28 cellular contexts compared by ENCODE assay signal in the genomic region with DNA sequence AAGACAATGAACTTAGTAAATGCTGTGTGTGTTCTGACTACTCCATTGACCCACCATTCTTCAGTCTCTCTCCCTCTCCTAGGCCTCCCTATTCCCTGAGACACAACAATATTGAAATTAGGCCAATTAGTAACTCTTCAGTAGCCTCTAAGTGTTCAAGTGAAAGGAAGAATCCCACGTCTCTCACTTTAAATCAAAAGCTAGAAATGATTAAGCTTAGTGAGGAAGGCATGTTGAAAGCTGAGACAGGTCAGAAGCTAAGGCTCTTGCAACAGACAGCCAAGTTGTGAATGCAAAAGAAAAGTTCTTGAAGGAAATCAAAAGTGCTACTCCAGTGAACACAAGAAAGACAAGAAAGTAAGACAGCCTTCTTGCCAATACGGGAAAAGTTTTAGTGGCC. TPM values are rescaled to one million over a fixed set of nuclear protein-coding genes. Genes with fewer than 3 reads are reported as not detected.
DNase-seq lines count a peak whose midpoint lies in the region; ATAC-seq and TF ChIP-seq lines count a peak whose summit lies in the region.
"Had no signal": no experiment of that assay in that cellular context is flagged by ENCODE, and none has a peak within 500 bp of the region (broad histone marks: within the 10 kb centered on the region; RNA-seq: fewer than 3 reads in every experiment).

No MANE protein-coding gene starts in this region.

- H3K4me3 Mint-ChIP-seq in nephron, result no peak overlapping the region
- H3K4me3 Mint-ChIP-seq: activated CD8-positive, alpha-beta T cell treated with anti-CD3 and anti-CD28 coated beads for 36 hours; activated naive CD4-positive, alpha-beta T cell treated with anti-CD3 and anti-CD28 coated beads, Interleukin-2, amount 50 U/mL, for 24 hours; activated T-helper 17 cell treated with anti-CD3 and anti-CD28 coated beads, Interleukin-2, amount 50 U/mL, for 72 hours; CD4-positive, CD25-positive, alpha-beta regulatory T cell; memory B cell had no signal

- H3K27me3 ChIP-seq in suprapubic skin, result no peaks in the 10 kb centered on the region
- H3K27me3 ChIP-seq in Peyer's patch, result no peaks in the 10 kb centered on the region
- H3K27me3 ChIP-seq: colonic mucosa, upper lobe of right lung had no signal

- ATAC-seq in HG03139 (IDR thresholded peaks at IDR 0.05; ENCODE audit: unreplicated experiment), result no peak
- ATAC-seq: activated CD8-positive, alpha-beta T cell treated with anti-CD3 and anti-CD28 coated beads for 36 hours; activated T-helper 17 cell treated with anti-CD3 and anti-CD28 coated beads, Interleukin-2, amount 50 U/mL, for 72 hours had no signal

- peaks cover 43% of the 10 kb centered on the region for H3K4me1 ChIP-seq in suprapubic skin
- no peaks in the 10 kb centered on the region for H3K4me1 ChIP-seq in Peyer's patch
- H3K4me1 ChIP-seq: colonic mucosa, upper lobe of right lung had no signal

- TF ChIP-seq EP300 in suprapubic skin (IDR thresholded peaks at IDR 0.05), result no peak

- TF ChIP-seq CTCF in epithelial cell of proximal tubule (conservative IDR thresholded peaks at IDR 0.05; ENCODE audit: low read depth, low read length) (no peak), nephron (IDR thresholded peaks at IDR 0.05; ENCODE audit: unreplicated experiment in 3 of 3) (no peak), suprapubic skin (IDR thresholded peaks at IDR 0.05) (no peak), Peyer's patch (IDR thresholded peaks at IDR 0.05) (no peak)

- H3K27ac ChIP-seq in suprapubic skin (peak overlapping the region; percentile 61), Peyer's patch (no peak overlapping the region)
- H3K27ac ChIP-seq: 22Rv1, colonic mucosa had no signal

- DNase-seq in NCI-H82 (lab: John Stamatoyannopoulos, UW), result peak; percentile 15
- DNase-seq in NCI-H82 treated with DMSO at 0.1 percent for 48 hours (lab: John Stamatoyannopoulos, UW; ENCODE audit: unreplicated experiment), result no peak
- peak; percentile 76 for DNase-seq in epithelial cell of proximal tubule (ENCODE audit: low read depth)
- no peak for DNase-seq in suprapubic skin (ENCODE audit: low spot score in 2 of 2)
- no peak for DNase-seq in Peyer's patch
- DNase-seq in head of caudate nucleus, result no peak
- DNase-seq: activated CD8-positive, alpha-beta T cell treated with anti-CD3 and anti-CD28 coated beads for 36 hours; CD4-positive, CD25-positive, alpha-beta regulatory T cell; effector memory CD4-positive, alpha-beta T cell; KBM-7; kidney; MM.1S; NCI-H2081; NCI-H226; nucleus accumbens; RPMI8226; stimulated activated CD4-positive, alpha-beta T cell treated with anti-CD3 and anti-CD28 coated beads, Interleukin-2, amount 100 ng/mL, for 24 hours; T-helper 1 cell; upper lobe of right lung had no signal

- H3K36me3 Mint-ChIP-seq in nephron (ENCODE audit: low read depth), result no peaks in the 10 kb centered on the region
- H3K36me3 Mint-ChIP-seq: activated naive CD4-positive, alpha-beta T cell treated with anti-CD3 and anti-CD28 coated beads, Interleukin-2, amount 50 U/mL, for 24 hours; CD4-positive, CD25-positive, alpha-beta regulatory T cell; memory B cell had no signal

- peak overlapping the region; percentile 58 to 93 (median 58) for H3K27ac Mint-ChIP-seq in nephron
- H3K27ac Mint-ChIP-seq: activated CD8-positive, alpha-beta T cell treated with anti-CD3 and anti-CD28 coated beads for 36 hours; activated naive CD4-positive, alpha-beta T cell treated with anti-CD3 and anti-CD28 coated beads, Interleukin-2, amount 50 U/mL, for 24 hours; activated T-helper 17 cell treated with anti-CD3 and anti-CD28 coated beads, Interleukin-2, amount 50 U/mL, for 72 hours; CD4-positive, CD25-positive, alpha-beta regulatory T cell; memory B cell had no signal

- TF ChIP-seq POLR2A in suprapubic skin (IDR thresholded peaks at IDR 0.05), result no peak
- TF ChIP-seq POLR2A in Peyer's patch (IDR thresholded peaks at IDR 0.05), result no peak

- H3K27me3 Mint-ChIP-seq in nephron (ENCODE audit: low read depth), result no peaks in the 10 kb centered on the region
- H3K27me3 Mint-ChIP-seq: activated CD8-positive, alpha-beta T cell treated with anti-CD3 and anti-CD28 coated beads for 36 hours; activated naive CD4-positive, alpha-beta T cell treated with anti-CD3 and anti-CD28 coated beads, Interleukin-2, amount 50 U/mL, for 24 hours; activated T-helper 17 cell treated with anti-CD3 and anti-CD28 coated beads, Interleukin-2, amount 50 U/mL, for 72 hours had no signal

- H3K9me3 ChIP-seq in suprapubic skin, result no peaks in the 10 kb centered on the region
- no peaks in the 10 kb centered on the region for H3K9me3 ChIP-seq in Peyer's patch
- H3K9me3 ChIP-seq: colonic mucosa, HAP-1, upper lobe of right lung had no signal

- intact Hi-C loops in head of caudate nucleus (cut with DNase I), result no loop called here

- H3K9me3 Mint-ChIP-seq in nephron, result no peaks in the 10 kb centered on the region
- H3K9me3 Mint-ChIP-seq: activated CD8-positive, alpha-beta T cell treated with anti-CD3 and anti-CD28 coated beads for 36 hours; activated naive CD4-positive, alpha-beta T cell treated with anti-CD3 and anti-CD28 coated beads, Interleukin-2, amount 50 U/mL, for 24 hours; activated T-helper 17 cell treated with anti-CD3 and anti-CD28 coated beads, Interleukin-2, amount 50 U/mL, for 72 hours; memory B cell had no signal

- WGBS in suprapubic skin, result 79% methylated on average over 2 of the region's 2 CpGs

- H3K36me3 ChIP-seq in suprapubic skin (no peaks in the 10 kb centered on the region), Peyer's patch (no peaks in the 10 kb centered on the region)
- H3K36me3 ChIP-seq: colonic mucosa, HAP-1, upper lobe of right lung had no signal

- no peak overlapping the region for H3K4me3 ChIP-seq in epithelial cell of proximal tubule (ENCODE audit: low read depth, low read length)
- no peak overlapping the region for H3K4me3 ChIP-seq in suprapubic skin
- H3K4me3 ChIP-seq in Peyer's patch, result no peak overlapping the region
- H3K4me3 ChIP-seq: colonic mucosa, HAP-1, smooth muscle cell, upper lobe of right lung had no signal

- H3K4me1 Mint-ChIP-seq in nephron, result peaks cover 18% of the 10 kb centered on the region

RNA-seq across cellular contexts. Expression of a gene that starts 41.3 kb away (rescaled TPM):
- total RNA-seq in epithelial cell of proximal tubule (2.4 and 3.2 TPM in 2 replicates), suprapubic skin (10 to 100 TPM; 31.5 to 40.2 (median 34.0) TPM), Peyer's patch (10 to 100 TPM in 3 of 4 donors, 1 to 10 TPM in 1; 8.4 to 17.8 (median 12.7) TPM)

Comparison
In these comparisons a context has a peak if more than half of its experiments do, and no peak if none do; other contexts are left out.
1. DNase-seq: peak in NCI-H82 (single experiment) and epithelial cell of proximal tubule (single experiment); none in NCI-H82 treated with DMSO at 0.1 percent for 48 hours (single experiment), suprapubic skin (0 of 2), Peyer's patch (0 of 3) and head of caudate nucleus (0 of 42).